ENCODE assay signal across 1 cellular context in genomic region chr5:173590436-173591299, GRCh38.
TF ChIP-seq lines count a peak whose summit lies in the region.

No MANE protein-coding gene starts in this region.

TF ChIP-seq in IMR-90, 13 proteins besides CTCF, POLR2A, EP300 and RAD21 (continued from another document):
- TF ChIP-seq ELK1 (IDR thresholded peaks at IDR 0.05; ENCODE audit: borderline replicate concordance, low read depth, low read length) (no peak), CHD1 (IDR thresholded peaks at IDR 0.05; ENCODE audit: low read depth, low read length) (no peak)
